In genomic region chr19:33528404-33528803, GRCh38 we compare ENCODE assay signal across 3 cellular contexts.
TF ChIP-seq lines count a peak whose summit lies in the region.

No MANE protein-coding gene starts in this region.

TF ChIP-seq in A549, 52 proteins besides CTCF, POLR2A, EP300 and RAD21:
- no peak for TF ChIP-seq HDAC2 (IDR thresholded peaks at IDR 0.05)
- TF ChIP-seq ZFP36 (IDR thresholded peaks at IDR 0.05; ENCODE audit: borderline replicate concordance, partially characterized antibody), result peak; percentile 74

TF ChIP-seq in HEK293, 187 proteins besides CTCF, POLR2A, EP300 and RAD21:
- no peak for TF ChIP-seq KLF1 (tag by site-specific recombination; IDR thresholded peaks at IDR 0.05)
- TF ChIP-seq ZBTB8A (tag by site-specific recombination; IDR thresholded peaks at IDR 0.05), result no peak
- TF ChIP-seq ZNF768 (tag by site-specific recombination; IDR thresholded peaks at IDR 0.05), result peak; percentile 96
- TF ChIP-seq ZNF626 (tag by site-specific recombination; IDR thresholded peaks at IDR 0.05), result no peak
- TF ChIP-seq ZNF121 (tag by site-specific recombination; IDR thresholded peaks at IDR 0.05), result 0 out of 2 replicates have a peak, but pooled peaks have one; percentile 17
- TF ChIP-seq ZNF366 (tag by site-specific recombination; conservative IDR thresholded peaks at IDR 0.05), result no peak
- TF ChIP-seq ZNF175 (tag by site-specific recombination; IDR thresholded peaks at IDR 0.05), result no peak
- TF ChIP-seq ZNF184 (tag by site-specific recombination; IDR thresholded peaks at IDR 0.05), result no peak

TF ChIP-seq in H1, 55 proteins besides CTCF, POLR2A, EP300 and RAD21:
- no peak for TF ChIP-seq SP2 (IDR thresholded peaks at IDR 0.05; ENCODE audit: low read length)
- 0 out of 2 replicates have a peak, but pooled peaks have one; percentile 43 for TF ChIP-seq KDM1A (IDR thresholded peaks at IDR 0.05; ENCODE audit: borderline replicate concordance, low read length)
TF ChIP-seq in H1: peak in this region for 1.
